23 cellular contexts compared by ENCODE assay signal in the genomic region with DNA sequence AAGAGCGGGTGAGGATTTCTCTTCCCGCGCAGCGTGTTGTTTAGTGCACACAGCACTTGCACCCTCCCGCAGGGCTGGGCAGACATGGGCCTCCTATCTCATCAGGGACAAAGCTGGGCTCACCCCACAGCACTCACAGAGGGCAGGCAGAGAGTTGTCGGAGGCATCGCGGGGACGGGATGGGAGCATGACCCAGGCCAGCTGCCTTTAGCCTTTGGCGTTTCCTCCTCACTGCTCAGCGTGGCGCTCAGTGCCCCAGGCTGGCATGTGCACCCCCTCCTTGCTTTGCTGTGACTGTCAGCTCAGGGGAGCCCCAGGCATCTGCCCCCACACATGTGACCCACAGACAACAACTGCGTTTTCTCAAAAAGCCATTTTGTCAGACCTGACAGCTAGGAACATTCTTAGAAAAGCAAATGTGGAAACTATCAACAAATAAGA.
DNase-seq lines count a peak whose midpoint lies in the region; ATAC-seq and TF ChIP-seq lines count a peak whose summit lies in the region.
"Had no signal": no experiment of that assay in that cellular context is flagged by ENCODE, and none has a peak within 500 bp of the region (broad histone marks: within the 10 kb centered on the region; RNA-seq: fewer than 3 reads in every experiment).

No MANE protein-coding gene starts in this region.

- CTCF ChIA-PET in activated CD8-positive, alpha-beta T cell treated with anti-CD3 and anti-CD28 coated beads, Interleukin-2, amount 10 ng/mL, durations not matched to agents 7 days and 5 days (lab: Charles Lee), result interaction anchor here (1.5 kb wide), 1 partner anchor 121 kb away, joined by 3 read pairs; no protein-coding TSS in a partner anchor

- H3K27me3 Mint-ChIP-seq in activated CD8-positive, alpha-beta T cell treated with anti-CD3 and anti-CD28 coated beads, Interleukin-2, amount 10 ng/mL, durations not matched to agents 7 days and 5 days (ENCODE audit: low read depth), result no peaks in the 10 kb centered on the region
- H3K27me3 Mint-ChIP-seq: activated CD4-positive, alpha-beta T cell treated with anti-CD3 and anti-CD28 coated beads for 36 hours; activated T-cell treated with anti-CD3 and anti-CD28 coated beads, Interleukin-2, amount 50 U/mL, for 24 hours; stimulated activated naive CD8-positive, alpha-beta T cell treated with anti-CD3 and anti-CD28 coated beads, Interleukin-15, amount 100 ng/mL, for 72 hours had no signal

- peaks cover 7% of the 10 kb centered on the region for H3K4me1 Mint-ChIP-seq in activated CD8-positive, alpha-beta T cell treated with anti-CD3 and anti-CD28 coated beads, Interleukin-2, amount 10 ng/mL, durations not matched to agents 7 days and 5 days (ENCODE audit: low read depth)

- no peak overlapping the region for H3K4me3 Mint-ChIP-seq in activated CD8-positive, alpha-beta T cell treated with anti-CD3 and anti-CD28 coated beads, Interleukin-2, amount 10 ng/mL, durations not matched to agents 7 days and 5 days
- H3K4me3 Mint-ChIP-seq: activated CD4-positive, alpha-beta T cell treated with anti-CD3 and anti-CD28 coated beads for 36 hours; activated T-cell treated with anti-CD3 and anti-CD28 coated beads, Interleukin-2, amount 50 U/mL, for 24 hours; IgD-negative memory B cell; stimulated activated naive CD8-positive, alpha-beta T cell treated with anti-CD3 and anti-CD28 coated beads, Interleukin-15, amount 100 ng/mL, for 72 hours had no signal

- POLR2A ChIA-PET in activated CD8-positive, alpha-beta T cell treated with anti-CD3 and anti-CD28 coated beads, Interleukin-2, amount 10 ng/mL, durations not matched to agents 7 days and 5 days (lab: Charles Lee), result no interaction called here

- no peak overlapping the region for H3K27ac Mint-ChIP-seq in activated CD8-positive, alpha-beta T cell treated with anti-CD3 and anti-CD28 coated beads, Interleukin-2, amount 10 ng/mL, durations not matched to agents 7 days and 5 days
- H3K27ac Mint-ChIP-seq: activated CD4-positive, alpha-beta T cell treated with anti-CD3 and anti-CD28 coated beads for 36 hours had no signal

- H3K36me3 Mint-ChIP-seq in activated CD8-positive, alpha-beta T cell treated with anti-CD3 and anti-CD28 coated beads, Interleukin-2, amount 10 ng/mL, durations not matched to agents 7 days and 5 days (ENCODE audit: low read depth), result peaks cover 61% of the 10 kb centered on the region

- intact Hi-C loops in sciatic nerve (cut with DNase I), result no loop called here

- peak; percentile 62 for DNase-seq in G401 (ENCODE audit: low spot score)
- peak; percentile 48 for DNase-seq in left kidney (ENCODE audit: low read depth, low spot score)
- DNase-seq in sciatic nerve (ENCODE audit: low spot score), result no peak
- DNase-seq in NCI-H526 (lab: John Stamatoyannopoulos, UW), result no peak
- DNase-seq in globus pallidus (ENCODE audit: low spot score), result no peak
- no peak for DNase-seq in activated CD8-positive, alpha-beta T cell treated with anti-CD3 and anti-CD28 coated beads, Interleukin-2, amount 10 ng/mL, durations not matched to agents 7 days and 5 days
- DNase-seq in NCI-H2107 treated with DMSO at 0.1 percent for 48 hours (lab: John Stamatoyannopoulos, UW; ENCODE audit: unreplicated experiment), result no peak
- DNase-seq: ACHN; activated CD4-positive, alpha-beta T cell treated with anti-CD3 and anti-CD28 coated beads for 36 hours; activated gamma-delta T cell treated with Interleukin-2 at 50 U/mL for 16 hours; activated T-cell treated with anti-CD3 and anti-CD28 coated beads, Interleukin-2, amount 50 U/mL, for 24 hours; BE2C; DMS53; lower lobe of right lung; NCI-H1105 treated with DMSO at 0.1 percent for 48 hours; NCI-H446; psoas muscle; stimulated activated CD8-positive, alpha-beta memory T cell treated with anti-CD3 and anti-CD28 coated beads, Interleukin-4, amount 100 ng/mL, for 48 hours; stimulated activated naive CD8-positive, alpha-beta T cell treated with anti-CD3 and anti-CD28 coated beads, Interleukin-15, amount 100 ng/mL, for 72 hours; T-helper 2 cell; transverse colon had no signal

- in situ Hi-C loops in G401 (cut with HindIII; ENCODE audit: low sequenced_read_pairs), result no loop called here

- no peak; the same call in 2 of the 3 replicates for ATAC-seq in SK-N-SH treated with all-trans-retinoic acid at 6 μM for 48 hours
- peak; percentile 4 for ATAC-seq in sciatic nerve
- no peak for ATAC-seq in activated CD8-positive, alpha-beta T cell treated with anti-CD3 and anti-CD28 coated beads, Interleukin-2, amount 10 ng/mL, durations not matched to agents 7 days and 5 days
- ATAC-seq: activated CD4-positive, alpha-beta T cell treated with anti-CD3 and anti-CD28 coated beads for 36 hours; lower lobe of right lung; stimulated activated naive CD8-positive, alpha-beta T cell treated with anti-CD3 and anti-CD28 coated beads, Interleukin-15, amount 100 ng/mL, for 72 hours had no signal

- H3K9me3 Mint-ChIP-seq in activated CD8-positive, alpha-beta T cell treated with anti-CD3 and anti-CD28 coated beads, Interleukin-2, amount 10 ng/mL, durations not matched to agents 7 days and 5 days (ENCODE audit: insufficient read depth), result no peaks in the 10 kb centered on the region
- H3K9me3 Mint-ChIP-seq: activated T-cell treated with anti-CD3 and anti-CD28 coated beads, Interleukin-2, amount 50 U/mL, for 24 hours; IgD-negative memory B cell; stimulated activated naive CD8-positive, alpha-beta T cell treated with anti-CD3 and anti-CD28 coated beads, Interleukin-15, amount 100 ng/mL, for 72 hours had no signal

TF ChIP-seq in SK-N-SH treated with all-trans-retinoic acid at 6 μM for 48 hours, 23 proteins besides CTCF, POLR2A, EP300 and RAD21:
- TF ChIP-seq ZNF70 (CRISPR knock-in tag; IDR thresholded peaks at IDR 0.05), result peak; percentile 50; the same call in 1 of the 2 replicates
- peak; percentile 12; the same call in 1 of the 2 replicates for TF ChIP-seq ZFP3 (CRISPR knock-in tag; IDR thresholded peaks at IDR 0.05)
- TF ChIP-seq, protein P1, sequence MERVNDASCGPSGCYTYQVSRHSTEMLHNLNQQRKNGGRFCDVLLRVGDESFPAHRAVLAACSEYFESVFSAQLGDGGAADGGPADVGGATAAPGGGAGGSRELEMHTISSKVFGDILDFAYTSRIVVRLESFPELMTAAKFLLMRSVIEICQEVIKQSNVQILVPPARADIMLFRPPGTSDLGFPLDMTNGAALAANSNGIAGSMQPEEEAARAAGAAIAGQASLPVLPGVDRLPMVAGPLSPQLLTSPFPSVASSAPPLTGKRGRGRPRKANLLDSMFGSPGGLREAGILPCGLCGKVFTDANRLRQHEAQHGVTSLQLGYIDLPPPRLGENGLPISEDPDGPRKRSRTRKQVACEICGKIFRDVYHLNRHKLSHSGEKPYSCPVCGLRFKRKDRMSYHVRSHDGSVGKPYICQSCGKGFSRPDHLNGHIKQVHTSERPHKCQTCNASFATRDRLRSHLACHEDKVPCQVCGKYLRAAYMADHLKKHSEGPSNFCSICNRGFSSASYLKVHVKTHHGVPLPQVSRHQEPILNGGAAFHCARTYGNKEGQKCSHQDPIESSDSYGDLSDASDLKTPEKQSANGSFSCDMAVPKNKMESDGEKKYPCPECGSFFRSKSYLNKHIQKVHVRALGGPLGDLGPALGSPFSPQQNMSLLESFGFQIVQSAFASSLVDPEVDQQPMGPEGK (CRISPR knock-in tag; IDR thresholded peaks at IDR 0.05; ENCODE audit: borderline replicate concordance), result no peak

Comparison
In these comparisons a context has a peak if more than half of its experiments do, and no peak if none do; other contexts are left out.
1. DNase-seq: peak in G401 (single experiment) and left kidney (single experiment); none in sciatic nerve (single experiment), NCI-H526 (0 of 2), globus pallidus (single experiment), activated CD8-positive, alpha-beta T cell treated with anti-CD3 and anti-CD28 coated beads, Interleukin-2, amount 10 ng/mL, durations not matched to agents 7 days and 5 days (single experiment) and NCI-H2107 treated with DMSO at 0.1 percent for 48 hours (single experiment).